In genomic region chr7:150756858-150757257, GRCh38 we compare ENCODE assay signal across 8 cellular contexts. TPM values are rescaled to one million over a fixed set of nuclear protein-coding genes. Genes with fewer than 3 reads are reported as not detected.
A peak's percentile ranks its signal among the peaks of the same experiment; 100 is the strongest.
DNase-seq lines count a peak whose midpoint lies in the region; ATAC-seq, FAIRE-seq and TF ChIP-seq lines count a peak whose summit lies in the region.
"Had no signal": no experiment of that assay in that cellular context is flagged by ENCODE, and none has a peak within 500 bp of the region (broad histone marks: within the 10 kb centered on the region; RNA-seq: fewer than 3 reads in every experiment).

No MANE protein-coding gene starts in this region.

- BruUV-seq in K562 (replicated peaks; lab: Mats Ljungman, UMichigan), result no TSS peak

- no peaks in the 10 kb centered on the region for H3K9me3 Mint-ChIP-seq in natural killer cell treated with Interleukin-12 subunit alpha and Interleukin-12 subunit beta and Interleukin-15 and Interleukin-18, amount 100 ng/mL, for 72 hours

- no peak overlapping the region for H3K4me3 ChIP-seq in K562

- peak; percentile 75 for FAIRE-seq in K562 (lab: Jason Lieb, UNC)

- H3K27me3 Mint-ChIP-seq in natural killer cell treated with Interleukin-12 subunit alpha and Interleukin-12 subunit beta and Interleukin-15 and Interleukin-18, amount 100 ng/mL, for 72 hours, result no peaks in the 10 kb centered on the region

- no peaks in the 10 kb centered on the region for H3K9me3 ChIP-seq in K562 (replicated peaks; ENCODE audit: control insufficient read depth, insufficient read depth, low read depth, low read length)

- peak; percentile 83 to 84 for TF ChIP-seq RAD21 in K562 (CRISPR knock-in tag; conservative IDR thresholded peaks at IDR 0.05 in 1 of 2, IDR thresholded peaks at IDR 0.05 in 1 of 2)

- H3K27me3 ChIP-seq in K562 (ENCODE audit: control insufficient read depth in 2 of 2, insufficient read depth in 2 of 2, low read length in 2 of 2), result peaks cover 2 to 11% of the 10 kb centered on the region in 2 experiments; a peak in 3 of 5 replicates

- H3K27ac Mint-ChIP-seq in natural killer cell treated with Interleukin-12 subunit alpha and Interleukin-12 subunit beta and Interleukin-15 and Interleukin-18, amount 100 ng/mL, for 72 hours, result peak overlapping the region; percentile 94 to 98

- TF ChIP-seq EP300 in K562 (IDR thresholded peaks at IDR 0.05; ENCODE audit: low read length), result no peak

- no peaks in the 10 kb centered on the region for H3K4me1 ChIP-seq in K562 (replicated peaks in 1 of 2; ENCODE audit: control insufficient read depth in 2 of 2, insufficient read depth in 2 of 2, low read length in 2 of 2)

- 0% methylated on average over 1 of the region's 1 CpG for WGBS in K562 (ENCODE audit: insufficient coverage, low coverage, missing lambda C conversion rate)

- DNase-seq in GDM1 (lab: John Stamatoyannopoulos, UW), result peak; percentile 8
- DNase-seq in Kasumi-1 (lab: John Stamatoyannopoulos, UW), result peak; percentile 65 to 74
- DNase-seq in K562 (ENCODE audit: extremely low read depth in 1 of 4, low spot score in 3 of 4), result peak; percentile 28 to 42 (median 33)
- no peak for DNase-seq in natural killer cell treated with Interleukin-12 subunit alpha and Interleukin-12 subunit beta and Interleukin-15 and Interleukin-18, amount 100 ng/mL, for 72 hours (ENCODE audit: low spot score)
- no peak for DNase-seq in stimulated activated CD4-positive, alpha-beta T cell treated with anti-CD3 and anti-CD28 coated beads, Interleukin-2, amount 100 ng/mL, for 24 hours
- DNase-seq: activated effector memory CD4-positive, alpha-beta T cell treated with anti-CD3 and anti-CD28 coated beads, Interleukin-2, amount 50 U/mL, for 16 hours had no signal

- TF ChIP-seq CTCF in K562 (IDR thresholded peaks at IDR 0.05 in 2 of 3, conservative IDR thresholded peaks at IDR 0.05 in 1 of 3; ENCODE audit: insufficient read depth in 2 of 3, low read depth in 1 of 3, low read length in 3 of 3), result peak; percentile 42 to 78 (median 43); a peak in 4 of 6 replicates

- H3K4me1 Mint-ChIP-seq in natural killer cell treated with Interleukin-12 subunit alpha and Interleukin-12 subunit beta and Interleukin-15 and Interleukin-18, amount 100 ng/mL, for 72 hours (ENCODE audit: low read depth in 2 of 2), result peaks cover 33 to 40% of the 10 kb centered on the region in 2 donors

- no peaks in the 10 kb centered on the region for H3K9me1 ChIP-seq in K562 (ENCODE audit: control insufficient read depth, insufficient read depth, low read length)

- no peak overlapping the region for H3K4me2 ChIP-seq in K562 (ENCODE audit: insufficient read depth, low read length)

- H3K36me3 ChIP-seq in K562 (ENCODE audit: control insufficient read depth, insufficient read depth, low read length), result no peaks in the 10 kb centered on the region

- in situ Hi-C loops in K562 (cut with MboI), result loop anchor here (25.0 kb wide), 1 partner anchor 470 kb away; no protein-coding TSS in a partner anchor

- H4K20me1 ChIP-seq in K562 (replicated peaks; ENCODE audit: control insufficient read depth, insufficient read depth, low read length), result no peaks in the 10 kb centered on the region

- no peak overlapping the region for H3K9ac ChIP-seq in K562 (ENCODE audit: insufficient read depth in 1 of 2, low read depth in 2 of 2, low read length in 2 of 2)

- no peak overlapping the region for H2AFZ ChIP-seq in K562 (ENCODE audit: low read depth, low read length)

- H3K79me2 ChIP-seq in K562 (ENCODE audit: control insufficient read depth, insufficient read depth, low read length), result no peaks in the 10 kb centered on the region

- intact Hi-C loops in K562 (cut with micrococcal nuclease), result loop anchor here (5.0 to 10.0 kb wide), 3 partner anchors 232 to 470 kb away; no protein-coding TSS in a partner anchor

- ATAC-seq in K562 (peak; percentile 69), GM18502 (IDR thresholded peaks at IDR 0.05; ENCODE audit: poor library complexity, unreplicated experiment) (no peak), GM21381 (IDR thresholded peaks at IDR 0.05; ENCODE audit: unreplicated experiment) (no peak)
- ATAC-seq in natural killer cell treated with Interleukin-12 subunit alpha and Interleukin-12 subunit beta and Interleukin-15 and Interleukin-18, amount 100 ng/mL, for 72 hours, result no peak

- no peak overlapping the region for H3K27ac ChIP-seq in K562 (ENCODE audit: extremely low read depth, low read depth, low read length)

- POLR2A ChIA-PET in K562 (lab: Yijun Ruan, JAX), result interaction anchor here (0.7 kb wide), 1 partner anchor 30 kb away, joined by 3 read pairs; no protein-coding TSS in a partner anchor

- peak overlapping the region; percentile 76 for H3K4me3 Mint-ChIP-seq in natural killer cell treated with Interleukin-12 subunit alpha and Interleukin-12 subunit beta and Interleukin-15 and Interleukin-18, amount 100 ng/mL, for 72 hours

- H3K36me3 Mint-ChIP-seq in natural killer cell treated with Interleukin-12 subunit alpha and Interleukin-12 subunit beta and Interleukin-15 and Interleukin-18, amount 100 ng/mL, for 72 hours, result peaks cover 8% of the 10 kb centered on the region

- no peak for TF ChIP-seq POLR2A in K562 (conservative IDR thresholded peaks at IDR 0.05)

- CTCF ChIA-PET in K562 (lab: Yijun Ruan, JAX; ENCODE audit: low intra/inter-chr PET ratio), result interaction anchor here (0.6 to 1.7 kb wide), 3 partner anchors 308 to 471 kb away, joined by 3 to 6 read pairs (median 4); no protein-coding TSS in a partner anchor

RNA-seq across cellular contexts. Expression of gene GIMAP5, which starts 19.6 kb away (rescaled TPM):
- total RNA-seq in K562 (2011; cell fraction: chromatin; rRNA removed; ENCODE audit: low replicate concordance), result not detected in 2 replicates
- not detected in 2 replicates for total RNA-seq in K562 (2011; cell fraction: nucleolus; rRNA removed)
- total RNA-seq in K562 (2011; cell fraction: nucleoplasm; rRNA removed), result not detected in 2 replicates
- total RNA-seq in K562 (2014; rRNA removed) (not detected in 2 replicates), K562 (2014; rRNA removed; fragmentation: Illumina TruSeq; extraction: Trizol) (not detected in 2 replicates), K562 (2015; rRNA removed; fragmentation: Illumina TruSeq; extraction: Trizol) (not detected in 2 replicates), K562 (2021) (0.35 and 0.51 TPM in 2 replicates)
- polyA plus RNA-seq in K562 (2011; rRNA removed) (not detected in 2 replicates), K562 (2014; fragmentation: Illumina TruSeq; extraction: Trizol) (not detected in 2 replicates), K562 (2014; fragmentation: Nextera tagmentation; extraction: Ambion mirVana) (not detected), K562 (2014; rRNA removed) (not detected in 2 replicates)
- not detected in 2 replicates for polyA plus RNA-seq in K562 (2011; cell fraction: cytosol; rRNA removed)
- not detected in 2 replicates for polyA plus RNA-seq in K562 (2011; cell fraction: nucleus; rRNA removed)
- polyA plus RNA-seq in K562 (2012), result 0.48 TPM in 1 of 2 replicates, not detected in the other
- not detected in 2 replicates for polyA minus RNA-seq in K562 (2011; rRNA and poly(A)+ RNA removed)
- polyA minus RNA-seq in K562 (2011; cell fraction: cytosol; rRNA and poly(A)+ RNA removed), result not detected in 2 replicates
- not detected in 2 replicates for polyA minus RNA-seq in K562 (2011; cell fraction: nucleus; rRNA and poly(A)+ RNA removed)
- total RNA-seq in natural killer cell treated with Interleukin-12 subunit alpha and Interleukin-12 subunit beta and Interleukin-15 and Interleukin-18, amount 100 ng/mL, for 72 hours, result 100 to 1,000 TPM in 1 of 2 donors, 10 to 100 TPM in 1; 75.5 to 136 TPM

RNA-seq across cellular contexts. Expression of gene GIMAP1, which starts 40.4 kb away (rescaled TPM):
- not detected in 2 replicates for total RNA-seq in K562 (2011; cell fraction: chromatin; rRNA removed; ENCODE audit: low replicate concordance)
- total RNA-seq in K562 (2011; cell fraction: nucleolus; rRNA removed), result not detected in 2 replicates
- total RNA-seq in K562 (2011; cell fraction: nucleoplasm; rRNA removed), result not detected in 2 replicates
- total RNA-seq in K562 (2014; rRNA removed), result not detected in 2 replicates
- not detected in 2 replicates for total RNA-seq in K562 (2014; rRNA removed; fragmentation: Illumina TruSeq; extraction: Trizol)
- total RNA-seq in K562 (2015; rRNA removed; fragmentation: Illumina TruSeq; extraction: Trizol), result not detected in 2 replicates
- 0.11 and 0.13 TPM in 2 replicates for total RNA-seq in K562 (2021)
- not detected in 2 replicates for polyA plus RNA-seq in K562 (2011; rRNA removed)
- polyA plus RNA-seq in K562 (2011; cell fraction: cytosol; rRNA removed), result 0.03 TPM in 1 of 2 replicates, not detected in the other
- not detected in 2 replicates for polyA plus RNA-seq in K562 (2011; cell fraction: nucleus; rRNA removed)
- not detected in 2 replicates for polyA plus RNA-seq in K562 (2012)
- not detected in 2 replicates for polyA plus RNA-seq in K562 (2014; fragmentation: Illumina TruSeq; extraction: Trizol)
- polyA plus RNA-seq in K562 (2014; fragmentation: Nextera tagmentation; extraction: Ambion mirVana), result not detected
- 0.04 TPM in 1 of 2 replicates, not detected in the other for polyA plus RNA-seq in K562 (2014; rRNA removed)
- not detected in 2 replicates for polyA minus RNA-seq in K562 (2011; rRNA and poly(A)+ RNA removed)
- polyA minus RNA-seq in K562 (2011; cell fraction: cytosol; rRNA and poly(A)+ RNA removed), result not detected in 2 replicates
- polyA minus RNA-seq in K562 (2011; cell fraction: nucleus; rRNA and poly(A)+ RNA removed), result not detected in 2 replicates
- 1 to 10 TPM; 6.6 to 8.8 TPM for total RNA-seq in natural killer cell treated with Interleukin-12 subunit alpha and Interleukin-12 subunit beta and Interleukin-15 and Interleukin-18, amount 100 ng/mL, for 72 hours

RNA-seq across cellular contexts. Expression of gene TMEM176B, which starts 43.3 kb away (rescaled TPM):
- not detected in 2 replicates for total RNA-seq in K562 (2011; cell fraction: chromatin; rRNA removed; ENCODE audit: low replicate concordance)
- not detected in 2 replicates for total RNA-seq in K562 (2011; cell fraction: nucleolus; rRNA removed)
- total RNA-seq in K562 (2011; cell fraction: nucleoplasm; rRNA removed), result not detected in 2 replicates
- total RNA-seq in K562 (2014; rRNA removed), result not detected in 2 replicates
- total RNA-seq in K562 (2014; rRNA removed; fragmentation: Illumina TruSeq; extraction: Trizol), result not detected in 2 replicates
- 0.15 TPM in 1 of 2 replicates, not detected in the other for total RNA-seq in K562 (2015; rRNA removed; fragmentation: Illumina TruSeq; extraction: Trizol)
- total RNA-seq in K562 (2021), result 0.60 and 0.76 TPM in 2 replicates
- not detected in 2 replicates for polyA plus RNA-seq in K562 (2011; rRNA removed)
- polyA plus RNA-seq in K562 (2011; cell fraction: cytosol; rRNA removed), result not detected in 2 replicates
- not detected in 2 replicates for polyA plus RNA-seq in K562 (2011; cell fraction: nucleus; rRNA removed)
- polyA plus RNA-seq in K562 (2012), result 0.21 and 0.69 TPM in 2 replicates
- not detected in 2 replicates for polyA plus RNA-seq in K562 (2014; fragmentation: Illumina TruSeq; extraction: Trizol)
- not detected for polyA plus RNA-seq in K562 (2014; fragmentation: Nextera tagmentation; extraction: Ambion mirVana)
- polyA plus RNA-seq in K562 (2014; rRNA removed), result 0.19 TPM in 1 of 2 replicates, not detected in the other
- polyA minus RNA-seq in K562 (2011; rRNA and poly(A)+ RNA removed), result not detected in 2 replicates
- polyA minus RNA-seq in K562 (2011; cell fraction: cytosol; rRNA and poly(A)+ RNA removed), result not detected in 2 replicates
- not detected in 2 replicates for polyA minus RNA-seq in K562 (2011; cell fraction: nucleus; rRNA and poly(A)+ RNA removed)
- total RNA-seq in natural killer cell treated with Interleukin-12 subunit alpha and Interleukin-12 subunit beta and Interleukin-15 and Interleukin-18, amount 100 ng/mL, for 72 hours, result 1 to 10 TPM in 1 of 2 donors, not detected in 1; 1.2 TPM

RNA-seq across cellular contexts. Expression of gene TMEM176A, which starts 43.7 kb away (rescaled TPM):
- not detected in 2 replicates for total RNA-seq in K562 (2011; cell fraction: chromatin; rRNA removed; ENCODE audit: low replicate concordance)
- not detected in 2 replicates for total RNA-seq in K562 (2011; cell fraction: nucleolus; rRNA removed)
- not detected in 2 replicates for total RNA-seq in K562 (2011; cell fraction: nucleoplasm; rRNA removed)
- total RNA-seq in K562 (2014; rRNA removed) (not detected in 2 replicates), K562 (2014; rRNA removed; fragmentation: Illumina TruSeq; extraction: Trizol) (not detected in 2 replicates), K562 (2015; rRNA removed; fragmentation: Illumina TruSeq; extraction: Trizol) (not detected in 2 replicates), K562 (2021) (0.31 TPM in 1 of 2 replicates, not detected in the other)
- polyA plus RNA-seq in K562 (2011; rRNA removed) (not detected in 2 replicates), K562 (2014; fragmentation: Illumina TruSeq; extraction: Trizol) (not detected in 2 replicates), K562 (2014; fragmentation: Nextera tagmentation; extraction: Ambion mirVana) (not detected), K562 (2014; rRNA removed) (not detected in 2 replicates)
- 0.04 TPM in 1 of 2 replicates, not detected in the other for polyA plus RNA-seq in K562 (2011; cell fraction: cytosol; rRNA removed)
- 0.27 TPM in 1 of 2 replicates, not detected in the other for polyA plus RNA-seq in K562 (2011; cell fraction: nucleus; rRNA removed)
- polyA plus RNA-seq in K562 (2012), result 0.27 and 0.32 TPM in 2 replicates
- polyA minus RNA-seq in K562 (2011; rRNA and poly(A)+ RNA removed), result not detected in 2 replicates
- not detected in 2 replicates for polyA minus RNA-seq in K562 (2011; cell fraction: cytosol; rRNA and poly(A)+ RNA removed)
- not detected in 2 replicates for polyA minus RNA-seq in K562 (2011; cell fraction: nucleus; rRNA and poly(A)+ RNA removed)
- total RNA-seq in natural killer cell treated with Interleukin-12 subunit alpha and Interleukin-12 subunit beta and Interleukin-15 and Interleukin-18, amount 100 ng/mL, for 72 hours, result under 1 TPM in 1 of 2 donors, not detected in 1; 0.64 TPM

Comparison
In these comparisons a context has a peak if more than half of its experiments do, and no peak if none do; other contexts are left out.
1. DNase-seq: peak in GDM1 (single experiment), Kasumi-1 (2 of 2) and K562 (4 of 4); none in natural killer cell treated with Interleukin-12 subunit alpha and Interleukin-12 subunit beta and Interleukin-15 and Interleukin-18, amount 100 ng/mL, for 72 hours (single experiment) and stimulated activated CD4-positive, alpha-beta T cell treated with anti-CD3 and anti-CD28 coated beads, Interleukin-2, amount 100 ng/mL, for 24 hours (0 of 2).
2. RNA of gene GIMAP5, which starts 19.6 kb away (total RNA-seq): 75.5 to 136 TPM in natural killer cell treated with Interleukin-12 subunit alpha and Interleukin-12 subunit beta and Interleukin-15 and Interleukin-18, amount 100 ng/mL, for 72 hours; 0.35 to 0.51 TPM in K562; every median in the first group is over 10 times any median in the second.
3. RNA of gene GIMAP1, which starts 40.4 kb away (total RNA-seq): 6.6 to 8.8 TPM in natural killer cell treated with Interleukin-12 subunit alpha and Interleukin-12 subunit beta and Interleukin-15 and Interleukin-18, amount 100 ng/mL, for 72 hours; 0.11 to 0.13 TPM in K562; every median in the first group is over 4 times any median in the second.